Comparison of ENCODE assay signal across 2 cellular contexts in the genomic region with DNA sequence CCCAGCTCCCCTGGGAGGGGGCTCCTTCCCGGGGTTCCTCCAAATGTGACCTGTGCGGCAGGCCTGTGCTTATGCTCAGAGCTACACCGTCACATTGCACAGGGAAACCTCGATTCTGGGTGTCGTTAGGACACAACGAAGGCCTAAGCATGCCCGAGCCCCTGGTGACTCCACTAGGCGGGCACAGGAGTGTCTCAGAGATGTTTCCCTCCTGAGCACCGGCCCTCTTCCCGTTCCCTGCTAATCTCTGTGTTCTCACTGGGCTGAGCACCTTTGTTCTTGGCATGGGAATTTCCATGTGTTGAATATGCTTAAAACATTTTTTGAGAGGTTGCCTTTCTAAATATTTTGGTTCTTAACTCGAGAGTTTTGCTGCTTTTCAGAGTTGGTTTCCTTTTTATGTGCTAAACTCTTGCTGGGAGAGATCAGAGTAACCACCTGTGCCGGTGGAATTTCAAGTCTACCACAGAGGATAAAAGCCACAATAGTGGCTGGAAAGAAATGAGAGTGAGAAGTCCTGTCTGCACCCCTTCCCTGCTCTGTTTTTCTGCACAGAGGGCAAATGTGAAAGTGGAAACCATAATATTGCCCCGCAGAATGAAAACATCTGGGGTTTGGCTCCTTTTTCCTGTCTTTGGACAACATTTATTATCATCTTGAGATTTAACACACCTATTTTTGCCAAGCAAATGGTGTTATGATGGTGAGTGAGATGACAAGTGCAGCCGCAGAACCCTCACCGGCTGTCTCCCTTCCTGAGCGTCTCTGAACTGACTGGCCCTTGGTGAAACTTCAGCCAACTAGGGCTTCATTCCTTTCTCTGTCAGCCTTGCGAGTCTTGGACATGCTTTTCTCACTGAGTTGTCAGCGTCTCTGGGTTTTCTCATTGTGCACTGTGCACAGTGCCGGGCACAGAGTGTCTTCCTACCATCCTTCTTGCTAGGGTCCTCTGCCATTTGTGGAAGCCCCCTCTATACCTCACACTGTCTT.
TF ChIP-seq lines count a peak whose summit lies in the region.

No MANE protein-coding gene starts in this region.

TF ChIP-seq in IMR-90, 13 proteins besides CTCF, POLR2A, EP300 and RAD21 (continued from another document):
- TF ChIP-seq RFX5 (IDR thresholded peaks at IDR 0.05; ENCODE audit: low read depth, low read length) (no peak), SMC3 (IDR thresholded peaks at IDR 0.05; ENCODE audit: low read depth, low read length) (no peak), MXI1 (IDR thresholded peaks at IDR 0.05; ENCODE audit: borderline replicate concordance, low read depth, low read length) (no peak)
TF ChIP-seq in IMR-90: peak in this region for 0.

TF ChIP-seq in WTC11, 78 proteins besides CTCF, POLR2A, EP300 and RAD21 (continued from another document):
- TF ChIP-seq NR2C2 (CRISPR knock-in tag; IDR thresholded peaks at IDR 0.05) (no peak), NFYB (CRISPR knock-in tag; conservative IDR thresholded peaks at IDR 0.05; ENCODE audit: low read depth) (no peak), AFF4 (CRISPR knock-in tag; IDR thresholded peaks at IDR 0.05; ENCODE audit: borderline replicate concordance) (no peak), MXD4 (CRISPR knock-in tag; IDR thresholded peaks at IDR 0.05; ENCODE audit: borderline replicate concordance) (no peak), JUN (CRISPR knock-in tag; IDR thresholded peaks at IDR 0.05) (no peak), ATF1 (CRISPR knock-in tag; IDR thresholded peaks at IDR 0.05) (no peak), RELA (CRISPR knock-in tag; IDR thresholded peaks at IDR 0.05; ENCODE audit: borderline replicate concordance) (no peak), SP1 (CRISPR knock-in tag; conservative IDR thresholded peaks at IDR 0.05) (no peak), ZNF263 (CRISPR knock-in tag; IDR thresholded peaks at IDR 0.05; ENCODE audit: low read depth) (no peak), ZBTB43 (CRISPR knock-in tag; IDR thresholded peaks at IDR 0.05) (no peak), ZNF281 (CRISPR knock-in tag; IDR thresholded peaks at IDR 0.05) (no peak), ZNF317 (CRISPR knock-in tag; IDR thresholded peaks at IDR 0.05; ENCODE audit: borderline replicate concordance, low read depth) (no peak), ETV6 (CRISPR knock-in tag; IDR thresholded peaks at IDR 0.05) (no peak), FOXP1 (CRISPR knock-in tag; IDR thresholded peaks at IDR 0.05; ENCODE audit: borderline replicate concordance) (no peak)
- TF ChIP-seq, protein P1, sequence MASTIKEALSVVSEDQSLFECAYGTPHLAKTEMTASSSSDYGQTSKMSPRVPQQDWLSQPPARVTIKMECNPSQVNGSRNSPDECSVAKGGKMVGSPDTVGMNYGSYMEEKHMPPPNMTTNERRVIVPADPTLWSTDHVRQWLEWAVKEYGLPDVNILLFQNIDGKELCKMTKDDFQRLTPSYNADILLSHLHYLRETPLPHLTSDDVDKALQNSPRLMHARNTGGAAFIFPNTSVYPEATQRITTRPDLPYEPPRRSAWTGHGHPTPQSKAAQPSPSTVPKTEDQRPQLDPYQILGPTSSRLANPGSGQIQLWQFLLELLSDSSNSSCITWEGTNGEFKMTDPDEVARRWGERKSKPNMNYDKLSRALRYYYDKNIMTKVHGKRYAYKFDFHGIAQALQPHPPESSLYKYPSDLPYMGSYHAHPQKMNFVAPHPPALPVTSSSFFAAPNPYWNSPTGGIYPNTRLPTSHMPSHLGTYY (CRISPR knock-in tag; IDR thresholded peaks at IDR 0.05): no peak
